ENCODE assay signal across 8 cellular contexts in the genomic region with DNA sequence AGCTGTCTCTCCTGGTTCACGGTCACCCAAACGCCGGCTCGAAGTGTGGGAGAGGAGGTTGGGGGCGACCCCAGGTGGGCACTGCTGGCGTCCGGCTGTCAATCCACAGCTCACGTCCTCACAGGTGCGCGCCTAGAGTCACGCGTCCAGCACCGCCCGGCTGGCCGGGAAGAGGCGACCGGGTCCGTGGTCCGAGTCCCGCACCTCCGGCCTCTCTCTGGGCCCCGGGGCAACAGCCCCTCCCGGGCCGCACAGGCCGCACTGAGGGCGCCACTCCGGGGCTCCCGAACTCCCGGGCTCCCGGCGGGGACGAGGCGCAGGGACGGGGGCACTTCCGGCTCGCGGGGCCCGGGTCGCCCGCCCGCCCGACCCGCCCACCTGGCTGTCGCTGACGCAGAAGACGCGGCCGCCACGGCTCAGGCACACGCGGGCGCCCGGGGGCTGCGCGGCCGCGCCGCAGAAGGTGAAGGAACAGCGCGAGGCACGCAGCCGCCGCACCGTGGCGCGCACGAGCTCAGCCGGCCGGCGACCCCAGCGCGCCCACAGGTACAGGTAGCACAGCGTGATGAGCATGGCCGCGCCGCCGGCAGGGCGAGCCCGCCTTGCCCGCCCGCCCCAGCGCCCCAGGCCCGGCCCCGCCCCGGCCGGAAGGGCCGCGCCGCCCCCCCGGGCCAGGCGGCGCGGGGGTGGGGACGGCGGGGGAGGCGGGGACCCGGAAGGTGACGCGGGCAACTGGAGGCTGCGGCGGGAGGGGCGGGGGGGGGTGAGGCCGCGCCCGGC. TPM values are rescaled to one million over a fixed set of nuclear protein-coding genes. Genes with fewer than 3 reads are reported as not detected.
DNase-seq lines count a peak whose midpoint lies in the region; ATAC-seq and TF ChIP-seq lines count a peak whose summit lies in the region.

A gene (minus strand): TSS at position 604 of the 780 bp plus-strand sequence. CDS start 31 bp downstream, at position 573.

- H3K27me3 ChIP-seq in liver (ENCODE audit: control insufficient read depth in 4 of 4, insufficient read depth in 4 of 4, low read length in 3 of 4): no peaks in the 10 kb centered on the region

- peak; percentile 73 for DNase-seq in ACHN
- DNase-seq in NCI-H2171 treated with DMSO at 0.1 percent for 48 hours (lab: John Stamatoyannopoulos, UW): peak; percentile 76
- DNase-seq in activated CD4-positive, alpha-beta T cell treated with anti-CD3 and anti-CD28 coated beads for 24 hours (ENCODE audit: low read depth in 2 of 2): peak; percentile 58 to 60
- DNase-seq in choroid plexus epithelial cell (ENCODE audit: low read depth): peak; percentile 39
- DNase-seq in stimulated activated CD4-positive, alpha-beta T cell treated with anti-CD3 and anti-CD28 coated beads, Interleukin-4, amount 100 ng/mL, for 48 hours (ENCODE audit: low read depth in 2 of 2): peak; percentile 62 to 71

- H3K4me3 ChIP-seq in choroid plexus epithelial cell (ENCODE audit: low read depth, low read length): peak within 1 kb of the TSS; percentile 68
- H3K4me3 ChIP-seq in liver (ENCODE audit: low read depth in 1 of 3, low read length in 3 of 3): peak within 1 kb of the TSS; percentile 45 to 84 (median 73)

- peak within 1 kb of the TSS; percentile 21 to 43 for H3K9ac ChIP-seq in liver (ENCODE audit: low read depth in 1 of 2, low read length in 2 of 2)

- peak; percentile 24 for TF ChIP-seq CTCF in choroid plexus epithelial cell (conservative IDR thresholded peaks at IDR 0.05; ENCODE audit: low read depth, low read length)
- no peak for TF ChIP-seq CTCF in liver (IDR thresholded peaks at IDR 0.05; ENCODE audit: low read depth, low read length, missing input control)

- ATAC-seq in GM18520 (IDR thresholded peaks at IDR 0.05; ENCODE audit: unreplicated experiment) (peak; percentile 73), HG03064 (IDR thresholded peaks at IDR 0.05; ENCODE audit: low read depth, unreplicated experiment) (peak; percentile 74)

- no peaks in the 10 kb centered on the region for H3K9me3 ChIP-seq in liver (ENCODE audit: control insufficient read depth in 4 of 4, low read length in 3 of 4)

- peaks cover 0 to 15% (median 4%) of the 10 kb centered on the region in 4 donors for H3K4me1 ChIP-seq in liver (ENCODE audit: control insufficient read depth in 4 of 4, insufficient read depth in 4 of 4, low read length in 3 of 4)

- no peak for TF ChIP-seq RAD21 in liver (IDR thresholded peaks at IDR 0.05)

- in situ Hi-C loops in ACHN (cut with HindIII; ENCODE audit: low pct_ligation_motif_present, low pct_unique_long_range_greater_than_20kb, low sequenced_read_pairs): no loop called here

- H3K36me3 ChIP-seq in liver (ENCODE audit: control insufficient read depth in 4 of 4, insufficient read depth in 3 of 4, low read depth in 1 of 4, low read length in 3 of 4): no peaks in the 10 kb centered on the region

- WGBS in liver: under 1% methylated on average over 105 of the region's 105 CpGs

- peak within 1 kb of the TSS; percentile 73 to 79 for H3K27ac ChIP-seq in liver (ENCODE audit: low read depth in 1 of 2, low read length in 2 of 2)

TF ChIP-seq in liver, 16 proteins besides CTCF, POLR2A, EP300 and RAD21:
- no peak for TF ChIP-seq YY1 (IDR thresholded peaks at IDR 0.05)
- TF ChIP-seq EGR1 (IDR thresholded peaks at IDR 0.05; ENCODE audit: low read depth in 2 of 2): no peak

RNA-seq across cellular contexts. Expression of the gene that starts here (rescaled TPM):
- 10 to 100 TPM in 1 of 2 donors, 1 to 10 TPM in 1; 8.1 to 22.5 TPM for total RNA-seq in liver
- polyA plus RNA-seq in liver: 1 to 10 TPM; 6.6 to 8.4 TPM

Comparison
In these comparisons a context has a peak if more than half of its experiments do, and no peak if none do; other contexts are left out.
1. Peak in every context shown above with its lines: DNase-seq, ATAC-seq, H3K4me3 ChIP-seq and H3K27ac ChIP-seq.